ENCODE assay signal across 33 cellular contexts in genomic region chr5:1415059-1415425, GRCh38. TPM values are rescaled to one million over a fixed set of nuclear protein-coding genes. Genes with fewer than 3 reads are reported as not detected.
"Had no signal": no experiment of that assay in that cellular context is flagged by ENCODE, and none has a peak within 500 bp of the region (broad histone marks: within the 10 kb centered on the region; RNA-seq: fewer than 3 reads in every experiment).

No MANE protein-coding gene starts in this region.

- H3K4me1 Mint-ChIP-seq: neural progenitor cell had no signal

- H3K4me2 ChIP-seq: neural progenitor cell, smooth muscle cell had no signal

- H3K4me3 ChIP-seq: body of pancreas, coronary artery, dorsolateral prefrontal cortex, heart left ventricle, neural progenitor cell, SK-N-MC, smooth muscle cell, suprapubic skin, tibial artery had no signal

- H3K36me3 Mint-ChIP-seq: activated naive CD8-positive, alpha-beta T cell; memory B cell; natural killer cell; neural progenitor cell; stimulated activated memory B cell treated with anti-CD40 and anti-IgM and Interleukin-4, amounts not matched to agents 10 μg/mL and 1 μg/mL and 100 μg/mL, for 72 hours had no signal

- H3K9ac ChIP-seq: neural progenitor cell had no signal

- H3K4me1 ChIP-seq: body of pancreas, heart left ventricle, neural progenitor cell, tibial artery had no signal

- H3K9me3 ChIP-seq: body of pancreas, heart left ventricle, suprapubic skin, tibial artery had no signal

- ATAC-seq: activated T-cell treated with anti-CD3 and anti-CD28 coated beads, Interleukin-2, amount 50 U/mL, for 72 hours; body of pancreas; effector memory CD8-positive, alpha-beta T cell; heart left ventricle; natural killer cell had no signal

- H3K36me3 ChIP-seq: heart left ventricle, neural progenitor cell, suprapubic skin, tibial artery had no signal

- H3K27me3 ChIP-seq: body of pancreas, neural progenitor cell had no signal

- H3K27ac ChIP-seq: body of pancreas, coronary artery, dorsolateral prefrontal cortex, heart left ventricle, neural progenitor cell, SK-N-MC, suprapubic skin, tibial artery, VCaP had no signal

- FAIRE-seq: TTC549 had no signal

- H3K4me3 Mint-ChIP-seq: activated naive CD8-positive, alpha-beta T cell; activated T-cell treated with anti-CD3 and anti-CD28 coated beads, Interleukin-2, amount 50 U/mL, for 72 hours; effector memory CD8-positive, alpha-beta T cell; memory B cell; natural killer cell; neural progenitor cell; stimulated activated memory B cell treated with anti-CD40 and anti-IgM and Interleukin-4, amounts not matched to agents 10 μg/mL and 1 μg/mL and 100 μg/mL, for 72 hours; T-helper 1 cell treated with Interleukin-12 subunit alpha and Interleukin-12 subunit beta and Interleukin-4 antibody, amounts not matched to agents 30 μg/mL and 1 μg/mL, for 36 hours had no signal

- DNase-seq: activated CD4-positive, alpha-beta T cell treated with anti-CD3 and anti-CD28 coated beads for 4 hours; activated CD4-positive, alpha-beta T cell treated with anti-CD3 and anti-CD28 coated beads, Interleukin-2, amount 50 U/mL, for 4 hours; activated effector memory CD4-positive, alpha-beta T cell treated with Interleukin-2 at 50 U/mL for 16 hours; activated naive CD4-positive, alpha-beta T cell treated with Interleukin-2 at 50 U/mL for 16 hours; activated T-cell treated with anti-CD3 and anti-CD28 coated beads for 4 hours; activated T-cell treated with anti-CD3 and anti-CD28 coated beads, Interleukin-2, amount 50 U/mL, for 72 hours; cerebellar nuclear complex; effector memory CD8-positive, alpha-beta T cell; natural killer cell; stimulated activated CD4-positive, alpha-beta T cell treated with anti-CD3 and anti-CD28 coated beads, Interleukin-1b, Interleukin-23, amount 100 ng/mL, for 48 hours; stimulated activated CD4-positive, alpha-beta T cell treated with anti-CD3 and anti-CD28 coated beads, Interleukin-4, amount 100 ng/mL, for 4 hours; stimulated activated CD8-positive, alpha-beta memory T cell treated with anti-CD3 and anti-CD28 coated beads, Interleukin-4, amount 100 ng/mL, for 48 hours; T-helper 9 cell had no signal

- H3K9me3 Mint-ChIP-seq: T-helper 1 cell treated with Interleukin-12 subunit alpha and Interleukin-12 subunit beta and Interleukin-4 antibody, amounts not matched to agents 30 μg/mL and 1 μg/mL, for 36 hours had no signal

- H3K27ac Mint-ChIP-seq: activated naive CD8-positive, alpha-beta T cell; activated T-cell treated with anti-CD3 and anti-CD28 coated beads, Interleukin-2, amount 50 U/mL, for 72 hours; effector memory CD8-positive, alpha-beta T cell; memory B cell; natural killer cell; neural progenitor cell; stimulated activated memory B cell treated with anti-CD40 and anti-IgM and Interleukin-4, amounts not matched to agents 10 μg/mL and 1 μg/mL and 100 μg/mL, for 72 hours; T-helper 1 cell treated with Interleukin-12 subunit alpha and Interleukin-12 subunit beta and Interleukin-4 antibody, amounts not matched to agents 30 μg/mL and 1 μg/mL, for 36 hours had no signal

RNA-seq across cellular contexts. Expression of gene SLC6A3, which starts 30.2 kb away (rescaled TPM):
- total RNA-seq: activated T-cell treated with anti-CD3 and anti-CD28 coated beads, Interleukin-2, amount 50 U/mL, for 72 hours; body of pancreas; fibroblast of lung; fibroblast of villous mesenchyme; liver; mononuclear cell; natural killer cell; renal cortical epithelial cell; smooth muscle cell had no signal
- polyA plus RNA-seq: fibroblast of lung, liver, smooth muscle cell had no signal
